ENCODE assay signal across 19 cellular contexts in genomic region chr1:201666645-201667044, GRCh38.
"Had no signal": no experiment of that assay in that cellular context is flagged by ENCODE, and none has a peak within 500 bp of the region (broad histone marks: within the 10 kb centered on the region; RNA-seq: fewer than 3 reads in every experiment).

No MANE protein-coding gene starts in this region.

- H3K36me3 ChIP-seq: colonic mucosa, gastroesophageal sphincter, left lung, lower lobe of right lung had no signal

- H3K27ac ChIP-seq: colonic mucosa, esophagus muscularis mucosa, foreskin keratinocyte, gastroesophageal sphincter, heart right ventricle, left lung, lower lobe of right lung had no signal

- H3K27me3 Mint-ChIP-seq: dendritic cell treated with granulocyte-macrophage colony-stimulating factor and Interleukin-4, amounts not matched to agents 40 ng/mL and 50 ng/mL, for 4 days had no signal

- H3K4me3 ChIP-seq: colonic mucosa, esophagus muscularis mucosa, gastroesophageal sphincter, heart right ventricle, left lung, lower lobe of right lung, mucosa of descending colon had no signal

- H3K9me3 ChIP-seq: colonic mucosa, esophagus muscularis mucosa, gastroesophageal sphincter, heart right ventricle, left lung, lower lobe of right lung, mucosa of descending colon had no signal

- H3K4me3 Mint-ChIP-seq: dendritic cell treated with granulocyte-macrophage colony-stimulating factor and Interleukin-4, amounts not matched to agents 40 ng/mL and 50 ng/mL, for 4 days; mesothelial cell of epicardium; naive B cell had no signal

- H3K9me3 Mint-ChIP-seq: dendritic cell treated with granulocyte-macrophage colony-stimulating factor and Interleukin-4, amounts not matched to agents 40 ng/mL and 50 ng/mL, for 4 days; naive B cell had no signal

- H3K4me1 Mint-ChIP-seq: naive B cell had no signal

- H3K36me3 Mint-ChIP-seq: naive B cell had no signal

- DNase-seq: colonic mucosa; cortex of kidney; effector CD4-positive, alpha-beta T cell; effector memory CD4-positive, alpha-beta T cell; foreskin keratinocyte; head of caudate nucleus; heart right ventricle; hippocampal formation; left cardiac atrium; left lung; left ventricle myocardium superior; lower lobe of right lung; mesenchymal stem cell; mucosa of descending colon; naive B cell had no signal

- H3K27ac Mint-ChIP-seq: dendritic cell treated with granulocyte-macrophage colony-stimulating factor and Interleukin-4, amounts not matched to agents 40 ng/mL and 50 ng/mL, for 4 days had no signal

- ATAC-seq: foreskin keratinocyte, gastroesophageal sphincter, heart right ventricle, left cardiac atrium, left lung, left ventricle myocardium superior, lower lobe of right lung, mucosa of descending colon had no signal

- H3K27me3 ChIP-seq: colonic mucosa, esophagus muscularis mucosa, foreskin keratinocyte, gastroesophageal sphincter, heart right ventricle, left lung had no signal
